9 cellular contexts compared by ENCODE assay signal in the genomic region with DNA sequence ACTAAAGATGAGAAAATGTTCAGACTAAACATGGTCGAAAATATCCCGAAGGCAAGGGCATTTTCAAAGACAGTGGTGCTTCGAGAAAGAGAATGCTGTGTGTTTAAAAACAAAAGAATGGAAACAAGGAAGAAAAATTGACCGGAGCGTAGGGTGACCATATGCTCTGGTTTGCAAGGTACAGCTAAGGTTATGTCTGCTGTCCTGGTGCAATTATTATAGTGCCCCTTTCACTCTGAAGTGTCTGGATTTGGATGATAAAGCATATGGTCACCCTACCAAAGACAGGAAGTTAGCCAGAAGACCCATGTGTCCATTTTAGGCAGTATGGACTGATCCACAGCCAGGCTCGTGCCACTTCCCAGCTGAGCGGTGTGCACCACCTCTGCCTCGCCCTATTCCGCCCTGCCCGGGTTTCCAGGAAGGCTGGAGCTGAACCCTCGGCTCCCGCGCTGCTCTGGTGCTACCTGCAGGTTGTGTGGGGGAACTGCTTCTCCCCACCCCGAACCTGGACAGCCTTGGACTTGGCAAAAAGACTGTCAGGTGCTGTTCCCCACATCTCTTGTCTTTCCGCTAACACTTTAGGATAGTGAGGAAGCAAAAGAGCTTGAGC. TPM values are rescaled to one million over a fixed set of nuclear protein-coding genes. Genes with fewer than 3 reads are reported as not detected.
DNase-seq lines count a peak whose midpoint lies in the region; ATAC-seq and TF ChIP-seq lines count a peak whose summit lies in the region.
"Had no signal": no experiment of that assay in that cellular context is flagged by ENCODE, and none has a peak within 500 bp of the region (broad histone marks: within the 10 kb centered on the region; RNA-seq: fewer than 3 reads in every experiment).

No MANE protein-coding gene starts in this region.

- ATAC-seq in heart left ventricle (peak; percentile 20 to 69 (median 56)), left cardiac atrium (peak; percentile 34 to 60), GM21390 (IDR thresholded peaks at IDR 0.05; ENCODE audit: unreplicated experiment) (no peak)

- H3K4me1 ChIP-seq in heart left ventricle (no peaks in the 10 kb centered on the region), stomach (peaks cover 0 to 5% (median 2%) of the 10 kb centered on the region in 4 donors)

- TF ChIP-seq CTCF in heart left ventricle (IDR thresholded peaks at IDR 0.05) (peak in 7 of 12 donors; percentile 9 to 33 (median 10)), NB4 (IDR thresholded peaks at IDR 0.05; ENCODE audit: low read depth, low read length) (peak; percentile 75), stomach (IDR thresholded peaks at IDR 0.05) (peak in 5 of 7 experiments; percentile 19 to 53 (median 30))

- H3K36me3 ChIP-seq in heart left ventricle (no peaks in the 10 kb centered on the region), stomach (no peaks in the 10 kb centered on the region)

- no peak overlapping the region for H3K27ac ChIP-seq in heart left ventricle
- H3K27ac ChIP-seq in stomach = no peak overlapping the region

- peak in 1 of 5 donors; percentile 36 for DNase-seq in heart left ventricle
- DNase-seq in cardiac septum (ENCODE audit: low spot score) = no peak
- peak; percentile 67 for DNase-seq in NB4 (ENCODE audit: low read depth)
- peak; percentile 74 for DNase-seq in UCSD-AML1 (lab: John Stamatoyannopoulos, UW; ENCODE audit: unreplicated experiment)
- no peak for DNase-seq in left cardiac atrium
- DNase-seq in stomach = peak; percentile 69
- no peak for DNase-seq in middle frontal gyrus (ENCODE audit: extremely low spot score, low spot score)

- no peak overlapping the region for H3K4me3 ChIP-seq in heart left ventricle
- no peak overlapping the region for H3K4me3 ChIP-seq in NB4 (ENCODE audit: low read depth, low read length)
- H3K4me3 ChIP-seq in stomach = no peak overlapping the region

- no peaks in the 10 kb centered on the region for H3K9me3 ChIP-seq in heart left ventricle
- no peaks in the 10 kb centered on the region for H3K9me3 ChIP-seq in stomach

- TF ChIP-seq EP300 in stomach (IDR thresholded peaks at IDR 0.05) = no peak

- TF ChIP-seq POLR2A in heart left ventricle (IDR thresholded peaks at IDR 0.05) (no peak), NB4 (IDR thresholded peaks at IDR 0.05; ENCODE audit: extremely low read depth, insufficient read length) (no peak), stomach (IDR thresholded peaks at IDR 0.05) (no peak)

- intact Hi-C loops in heart left ventricle (cut with DNase I) (loop anchor here in 7 of 10 donors (10.0 kb wide), 3 partner anchors 273 to 1243 kb away; a partner anchor contains a TSS), cardiac septum (cut with DNase I) (loop anchor here (10.0 kb wide), 1 partner anchor 283 kb away; a partner anchor contains a TSS), left cardiac atrium (cut with DNase I) (no loop called here), stomach (cut with DNase I; ENCODE audit: low total_unique reads) (loop anchor here (10.0 kb wide), 2 partner anchors 63 to 273 kb away; no protein-coding TSS in a partner anchor)

- H3K27me3 ChIP-seq in heart left ventricle (peaks cover 0 to 45% (median 11%) of the 10 kb centered on the region in 9 donors), stomach (peaks cover 0 to 44% (median 4%) of the 10 kb centered on the region in 3 donors)

- 33 to 42% (median 34%) methylated on average over 13 to 15 of the region's 15 CpGs for WGBS in heart left ventricle, 4 donors
- WGBS in stomach, 5 donors = 23 to 33% (median 27%) methylated on average over 15 of the region's 15 CpGs

RNA-seq across cellular contexts. Expression of a gene that starts 25.2 kb away (rescaled TPM):
- total RNA-seq in heart left ventricle (not detected), cardiac septum (not detected), left cardiac atrium (not detected), stomach (under 1 TPM in 1 of 5 donors, not detected in 4; 0.18 TPM)
- polyA plus RNA-seq in heart left ventricle (not detected), stomach (under 1 TPM in 1 of 3 donors, not detected in 2; 0.03 TPM)

RNA-seq across cellular contexts. Expression of a gene that starts 28.0 kb away (rescaled TPM):
- total RNA-seq in heart left ventricle = 10 to 100 TPM; 23.9 to 66.9 (median 35.7) TPM
- polyA plus RNA-seq in heart left ventricle = 10 to 100 TPM; 51.5 to 53.7 TPM
- total RNA-seq in cardiac septum = 35.5 TPM
- 10 to 100 TPM; 31.9 to 35.5 TPM for total RNA-seq in left cardiac atrium
- total RNA-seq in stomach = 100 to 1,000 TPM in 1 of 5 donors, 10 to 100 TPM in 4; 38.5 to 183 (median 61.7) TPM
- polyA plus RNA-seq in stomach = 100 to 1,000 TPM; 102 to 130 (median 123) TPM

RNA-seq across cellular contexts. Expression of a gene that starts 39.0 kb away (rescaled TPM):
- 10 to 100 TPM in 2 of 9 donors, 1 to 10 TPM in 7; 3.8 to 15.3 (median 8.1) TPM for total RNA-seq in heart left ventricle
- 10 to 100 TPM in 1 of 2 donors, 1 to 10 TPM in 1; 4.4 to 13.9 TPM for polyA plus RNA-seq in heart left ventricle
- total RNA-seq in cardiac septum = 10.9 TPM
- 10 to 100 TPM in 1 of 2 donors, 1 to 10 TPM in 1; 9.5 to 12.1 TPM for total RNA-seq in left cardiac atrium
- 100 to 1,000 TPM in 3 of 5 donors, 10 to 100 TPM in 2; 22.2 to 793 (median 111) TPM for total RNA-seq in stomach
- polyA plus RNA-seq in stomach = 10 to 100 TPM; 18.2 to 38.6 (median 23.5) TPM

RNA-seq across cellular contexts. Expression of a gene that starts 49.8 kb away (rescaled TPM):
- total RNA-seq in heart left ventricle (not detected), cardiac septum (not detected), left cardiac atrium (not detected), stomach (not detected)
- polyA plus RNA-seq in heart left ventricle (not detected), stomach (not detected)
- total RNA-seq: aorta had no signal
- polyA plus RNA-seq: aorta had no signal

Comparison
In these comparisons a context has a peak if more than half of its experiments do, and no peak if none do; other contexts are left out.
1. intact Hi-C loops: an anchor here in heart left ventricle (10.0 kb wide), cardiac septum (10.0 kb wide) and stomach (10.0 kb wide); none called in left cardiac atrium.
2. DNase-seq: peak in NB4 (single experiment), UCSD-AML1 (single experiment) and stomach (single experiment); none in cardiac septum (single experiment), left cardiac atrium (single experiment) and middle frontal gyrus (single experiment).
3. CTCF ChIP-seq: peak in every context shown above with its lines; median percentile 75 in NB4; 30 in stomach; 10 in heart left ventricle.